Comparison of ENCODE assay signal across 18 cellular contexts in the genomic region with DNA sequence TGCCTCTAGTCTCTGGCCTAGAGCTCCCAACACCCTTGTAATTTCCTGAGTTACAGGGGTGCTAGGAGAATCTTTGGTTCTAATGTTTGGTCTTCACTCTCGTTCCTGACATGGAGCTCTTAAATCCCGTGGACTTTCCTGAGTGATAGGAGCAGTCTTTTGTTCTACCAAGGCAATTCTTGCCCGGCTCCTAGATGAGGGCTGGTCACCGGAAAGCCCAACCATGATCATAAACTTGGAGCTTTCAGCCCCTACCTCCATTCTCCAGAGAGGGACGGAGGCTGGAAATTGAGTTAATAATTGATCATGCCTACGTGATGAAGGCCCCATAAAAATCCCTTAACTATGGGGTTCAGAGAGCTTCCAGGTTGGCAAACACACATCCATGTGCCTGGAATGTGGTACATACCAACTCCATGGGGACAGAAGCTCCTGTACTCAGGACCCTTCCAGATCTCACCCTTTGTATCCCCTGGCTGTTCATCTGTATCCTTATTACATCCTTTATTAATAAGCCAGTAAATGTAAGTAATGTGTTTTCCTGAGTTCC. TPM values are rescaled to one million over a fixed set of nuclear protein-coding genes. Genes with fewer than 3 reads are reported as not detected.
DNase-seq lines count a peak whose midpoint lies in the region; ATAC-seq and TF ChIP-seq lines count a peak whose summit lies in the region.
"Had no signal": no experiment of that assay in that cellular context is flagged by ENCODE, and none has a peak within 500 bp of the region (broad histone marks: within the 10 kb centered on the region; RNA-seq: fewer than 3 reads in every experiment).

No MANE protein-coding gene starts in this region.

- WGBS in body of pancreas, 2 donors = 35 to 41% methylated on average over 6 of the region's 6 CpGs
- WGBS in hepatocyte (ENCODE audit: low lambda C conversion rate, missing lambda C conversion rate) = 74% methylated on average over 6 of the region's 6 CpGs
- WGBS in smooth muscle cell (ENCODE audit: low lambda C conversion rate) = 83% methylated on average over 6 of the region's 6 CpGs

- no peaks in the 10 kb centered on the region for H3K27me3 ChIP-seq in body of pancreas
- no peaks in the 10 kb centered on the region for H3K27me3 ChIP-seq in hepatocyte
- H3K27me3 ChIP-seq in muscle layer of duodenum (ENCODE audit: low read depth, low read length) = no peaks in the 10 kb centered on the region
- peaks cover 59% of the 10 kb centered on the region for H3K27me3 ChIP-seq in smooth muscle cell (ENCODE audit: low read depth)

- TF ChIP-seq POLR2A in body of pancreas (IDR thresholded peaks at IDR 0.05) = peak in 1 of 3 donors; percentile 34

- no peaks in the 10 kb centered on the region for H4K20me1 ChIP-seq in hepatocyte (ENCODE audit: insufficient read depth, poor library complexity, severe bottlenecking)
- no peaks in the 10 kb centered on the region for H4K20me1 ChIP-seq in smooth muscle cell (ENCODE audit: low read depth)

- H3K9ac ChIP-seq in smooth muscle cell (ENCODE audit: low read depth) = no peak overlapping the region

- peak in 1 of 4 donors; percentile 23 for DNase-seq in body of pancreas
- DNase-seq in hepatocyte (ENCODE audit: low spot score) = no peak
- DNase-seq in smooth muscle cell (lab: John Stamatoyannopoulos, UW; ENCODE audit: unreplicated experiment) = no peak
- DNase-seq in AG20443 (ENCODE audit: low spot score) = no peak
- no peak for DNase-seq in activated effector memory CD4-positive, alpha-beta T cell treated with Interleukin-2 at 50 U/mL for 16 hours
- DNase-seq in activated T-cell treated with anti-CD3 and anti-CD28 coated beads for 4 hours = no peak
- DNase-seq: ACHN; AML-193; CD4-positive, alpha-beta T cell; DMS153; DMS79; GDM1; HCEC 1CT; HFFc6; KG1 had no signal

- no peak overlapping the region for H2AFZ ChIP-seq in hepatocyte
- H2AFZ ChIP-seq in smooth muscle cell (ENCODE audit: low read depth) = no peak overlapping the region
- H2AFZ ChIP-seq: GM23338 had no signal

- intact Hi-C loops in body of pancreas (cut with DNase I) = no loop called here

- peak overlapping the region; percentile 4 to 94 (median 60) for H3K27ac ChIP-seq in body of pancreas
- peak overlapping the region; percentile 79 for H3K27ac ChIP-seq in hepatocyte
- peak overlapping the region; percentile 60 for H3K27ac ChIP-seq in muscle layer of duodenum (ENCODE audit: low read length)
- H3K27ac ChIP-seq in smooth muscle cell (ENCODE audit: low read depth) = no peak overlapping the region

- H3K36me3 ChIP-seq in body of pancreas (replicated peaks in 1 of 2; ENCODE audit: insufficient read depth in 1 of 2, low read depth in 2 of 2) (no peaks in the 10 kb centered on the region), hepatocyte (replicated peaks; ENCODE audit: insufficient read depth, low read depth) (no peaks in the 10 kb centered on the region), muscle layer of duodenum (ENCODE audit: control insufficient read depth in 1 of 2, insufficient read depth in 2 of 2, low read length in 2 of 2) (no peaks in the 10 kb centered on the region), smooth muscle cell (ENCODE audit: low read depth) (no peaks in the 10 kb centered on the region)

- TF ChIP-seq CTCF in body of pancreas (IDR thresholded peaks at IDR 0.05) (no peak), hepatocyte (IDR thresholded peaks at IDR 0.05; ENCODE audit: poor library complexity) (no peak), smooth muscle cell (IDR thresholded peaks at IDR 0.05; ENCODE audit: borderline replicate concordance, insufficient read depth, poor library complexity, severe bottlenecking) (no peak)

- H3K9me3 ChIP-seq in body of pancreas (no peaks in the 10 kb centered on the region), hepatocyte (ENCODE audit: low read depth) (no peaks in the 10 kb centered on the region), muscle layer of duodenum (ENCODE audit: control insufficient read depth in 1 of 2, low read length in 2 of 2) (no peaks in the 10 kb centered on the region), smooth muscle cell (replicated peaks; ENCODE audit: low read depth) (no peaks in the 10 kb centered on the region)

- H3K4me2 ChIP-seq in hepatocyte (peak overlapping the region; percentile 54), smooth muscle cell (no peak overlapping the region)
- H3K4me2 ChIP-seq: GM23338 had no signal

- H3K4me3 ChIP-seq in body of pancreas (no peak overlapping the region), hepatocyte (no peak overlapping the region), muscle layer of duodenum (ENCODE audit: low read depth in 1 of 2, low read length in 2 of 2) (no peak overlapping the region), smooth muscle cell (peak overlapping the region; percentile 4)
- H3K4me3 ChIP-seq: GM23338 had no signal

- ATAC-seq in body of pancreas (no peak), GM21786 (IDR thresholded peaks at IDR 0.05; ENCODE audit: unreplicated experiment) (no peak)
- ATAC-seq: GM23338 had no signal

- H3K9me2 ChIP-seq in hepatocyte (replicated peaks; ENCODE audit: insufficient read depth) = no peaks in the 10 kb centered on the region

- peaks cover 7% of the 10 kb centered on the region for H3K79me2 ChIP-seq in hepatocyte
- no peaks in the 10 kb centered on the region for H3K79me2 ChIP-seq in smooth muscle cell (ENCODE audit: low read depth)

- H3F3A ChIP-seq in smooth muscle cell (ENCODE audit: low read depth) = no peaks in the 10 kb centered on the region

- H3K4me1 ChIP-seq in body of pancreas (peaks cover 77% of the 10 kb centered on the region), hepatocyte (ENCODE audit: insufficient read depth) (no peaks in the 10 kb centered on the region), muscle layer of duodenum (ENCODE audit: control insufficient read depth in 1 of 2, insufficient read depth in 2 of 2, low read length in 2 of 2) (no peaks in the 10 kb centered on the region), smooth muscle cell (ENCODE audit: low read depth) (no peaks in the 10 kb centered on the region)

RNA-seq across cellular contexts. Expression of a gene that starts 18.8 kb away (rescaled TPM):
- total RNA-seq in body of pancreas (1,000 to 10,000 TPM; 1,064 to 1,447 TPM), hepatocyte (231 and 268 TPM in 2 replicates), smooth muscle cell (0.67 and 1.1 TPM in 2 replicates)
- polyA plus RNA-seq in hepatocyte (64.3 and 87.6 TPM in 2 replicates), smooth muscle cell (1.1 and 1.7 TPM in 2 replicates)

Comparison
In these comparisons a context has a peak if more than half of its experiments do, and no peak if none do; other contexts are left out.
1. RNA of a gene that starts 18.8 kb away (total RNA-seq): 1,064 to 1,447 TPM in body of pancreas and 231 to 268 TPM in hepatocyte; 0.67 to 1.1 TPM in smooth muscle cell; every median in the first group is over 100 times any median in the second.